10 cellular contexts compared by ENCODE assay signal in genomic region chr12:124646385-124647230, GRCh38.
DNase-seq lines count a peak whose midpoint lies in the region; ATAC-seq and TF ChIP-seq lines count a peak whose summit lies in the region.
"Had no signal": no experiment of that assay in that cellular context is flagged by ENCODE, and none has a peak within 500 bp of the region (broad histone marks: within the 10 kb centered on the region; RNA-seq: fewer than 3 reads in every experiment).

No MANE protein-coding gene starts in this region.

- peak overlapping the region; percentile 19 for H3K27ac ChIP-seq in muscle layer of colon (ENCODE audit: low read depth, low read length)
- no peak overlapping the region for H3K27ac ChIP-seq in smooth muscle cell (ENCODE audit: low read depth)

- no peaks in the 10 kb centered on the region for H3K79me2 ChIP-seq in smooth muscle cell (ENCODE audit: low read depth)

- H3K27me3 ChIP-seq in muscle layer of colon (ENCODE audit: control insufficient read depth in 1 of 2, insufficient read depth in 2 of 2, low read length in 2 of 2) (no peaks in the 10 kb centered on the region), smooth muscle cell (ENCODE audit: low read depth) (no peaks in the 10 kb centered on the region), BE2C (no peaks in the 10 kb centered on the region)

- H3K9ac ChIP-seq in muscle layer of colon (ENCODE audit: low read length) = no peak overlapping the region
- H3K9ac ChIP-seq in smooth muscle cell (ENCODE audit: low read depth) = no peak overlapping the region

- no peak overlapping the region for H3K4me2 ChIP-seq in smooth muscle cell
- H3K4me2 ChIP-seq: A549 had no signal

- WGBS in smooth muscle cell (ENCODE audit: low lambda C conversion rate) = 83% methylated on average over 29 of the region's 34 CpGs

- no peak for DNase-seq in activated CD4-positive, CD25-positive, alpha-beta regulatory T cell treated with anti-CD3 and anti-CD28 coated beads, Interleukin-2, amount 50 U/mL, for 72 hours
- peak; percentile 75 to 76 for DNase-seq in activated T-cell treated with anti-CD3 and anti-CD28 coated beads, Interleukin-2, amount 50 U/mL, for 48 hours
- DNase-seq in stimulated activated naive CD4-positive, alpha-beta T cell treated with Interleukin-2 at 50 U/mL for 16 hours (lab: John Stamatoyannopoulos, UW) = peak; percentile 46
- DNase-seq in smooth muscle cell (lab: John Stamatoyannopoulos, UW; ENCODE audit: unreplicated experiment) (no peak), BE2C (no peak)

- no peaks in the 10 kb centered on the region for H3K36me3 ChIP-seq in muscle layer of colon (ENCODE audit: insufficient read depth, low read length)
- H3K36me3 ChIP-seq in smooth muscle cell (ENCODE audit: low read depth) = no peaks in the 10 kb centered on the region
- H3K36me3 ChIP-seq in BE2C = no peaks in the 10 kb centered on the region

- no peaks in the 10 kb centered on the region for H3F3A ChIP-seq in smooth muscle cell (ENCODE audit: low read depth)

- no peaks in the 10 kb centered on the region for H4K20me1 ChIP-seq in smooth muscle cell (ENCODE audit: low read depth)

- H3K9me3 ChIP-seq in muscle layer of colon (ENCODE audit: low read length) = peaks cover 5% of the 10 kb centered on the region
- H3K9me3 ChIP-seq in smooth muscle cell (replicated peaks; ENCODE audit: low read depth) = no peaks in the 10 kb centered on the region
- no peaks in the 10 kb centered on the region for H3K9me3 ChIP-seq in BE2C

- H3K4me1 ChIP-seq in muscle layer of colon (ENCODE audit: insufficient read depth, low read length) (peaks cover 4% of the 10 kb centered on the region), smooth muscle cell (ENCODE audit: low read depth) (no peaks in the 10 kb centered on the region), BE2C (no peaks in the 10 kb centered on the region)
- H3K4me1 ChIP-seq: A549 had no signal

- no peak for TF ChIP-seq CTCF in smooth muscle cell (IDR thresholded peaks at IDR 0.05; ENCODE audit: borderline replicate concordance, insufficient read depth, poor library complexity, severe bottlenecking)
- no peak for TF ChIP-seq CTCF in BE2C (IDR thresholded peaks at IDR 0.05; ENCODE audit: low read depth, low read length)

- peak; percentile 24 to 38 for ATAC-seq in activated CD4-positive, CD25-positive, alpha-beta regulatory T cell treated with anti-CD3 and anti-CD28 coated beads, Interleukin-2, amount 50 U/mL, for 24 hours
- ATAC-seq in GM21717 (IDR thresholded peaks at IDR 0.05; ENCODE audit: unreplicated experiment) = no peak
- ATAC-seq: esophagus mucosa had no signal

- H2AFZ ChIP-seq in smooth muscle cell (ENCODE audit: low read depth) = no peak overlapping the region

- H3K4me3 ChIP-seq in muscle layer of colon (ENCODE audit: low read depth in 1 of 2, low read length in 2 of 2) (peak overlapping the region in 1 of 2 donors; percentile 38), smooth muscle cell (no peak overlapping the region), BE2C (ENCODE audit: low read depth, low read length) (no peak overlapping the region)
- H3K4me3 ChIP-seq: A549 had no signal

Comparison
In these comparisons a context has a peak if more than half of its experiments do, and no peak if none do; other contexts are left out.
1. DNase-seq: peak in activated T-cell treated with anti-CD3 and anti-CD28 coated beads, Interleukin-2, amount 50 U/mL, for 48 hours (2 of 2) and stimulated activated naive CD4-positive, alpha-beta T cell treated with Interleukin-2 at 50 U/mL for 16 hours (single experiment); none in activated CD4-positive, CD25-positive, alpha-beta regulatory T cell treated with anti-CD3 and anti-CD28 coated beads, Interleukin-2, amount 50 U/mL, for 72 hours (single experiment), smooth muscle cell (single experiment) and BE2C (single experiment).